In genomic region chr6:134599079-134599478, GRCh38 we compare ENCODE assay signal across 30 cellular contexts.
"Had no signal": no experiment of that assay in that cellular context is flagged by ENCODE, and none has a peak within 500 bp of the region (broad histone marks: within the 10 kb centered on the region; RNA-seq: fewer than 3 reads in every experiment).

No MANE protein-coding gene starts in this region.

- H3K9me3 Mint-ChIP-seq: activated naive CD4-positive, alpha-beta T cell treated with anti-CD3 and anti-CD28 coated beads, Interleukin-2, amount 50 U/mL, for 24 hours; central memory CD8-positive, alpha-beta T cell had no signal

- H3K4me1 Mint-ChIP-seq: activated CD4-positive, alpha-beta T cell treated with anti-CD3 and anti-CD28 coated beads, Interleukin-2, amount 10 ng/mL, durations not matched to agents 7 days and 5 days; activated naive CD4-positive, alpha-beta T cell treated with anti-CD3 and anti-CD28 coated beads, Interleukin-2, amount 50 U/mL, for 24 hours had no signal

- H3K36me3 ChIP-seq: MG63, SJCRH30 had no signal

- H3K27ac Mint-ChIP-seq: activated CD4-positive, alpha-beta memory T cell treated with anti-CD3 and anti-CD28 coated beads for 36 hours; activated CD4-positive, alpha-beta T cell treated with anti-CD3 and anti-CD28 coated beads, Interleukin-2, amount 10 ng/mL, durations not matched to agents 7 days and 5 days; activated naive CD4-positive, alpha-beta T cell treated with anti-CD3 and anti-CD28 coated beads, Interleukin-2, amount 50 U/mL, for 24 hours; activated T-cell treated with anti-CD3 and anti-CD28 coated beads, Interleukin-2, amount 50 U/mL, for 72 hours; IgD-negative memory B cell had no signal

- H3K9me3 ChIP-seq: SJCRH30, SK-N-SH had no signal

- H3K27ac ChIP-seq: KMS-11, SJCRH30, VCaP had no signal

- H3K4me3 Mint-ChIP-seq: activated CD4-positive, alpha-beta memory T cell treated with anti-CD3 and anti-CD28 coated beads for 36 hours; activated CD4-positive, alpha-beta T cell treated with anti-CD3 and anti-CD28 coated beads, Interleukin-2, amount 10 ng/mL, durations not matched to agents 7 days and 5 days; activated naive CD4-positive, alpha-beta T cell treated with anti-CD3 and anti-CD28 coated beads, Interleukin-2, amount 50 U/mL, for 24 hours; activated T-cell treated with anti-CD3 and anti-CD28 coated beads, Interleukin-2, amount 50 U/mL, for 72 hours; central memory CD8-positive, alpha-beta T cell; IgD-negative memory B cell had no signal

- H3K4me1 ChIP-seq: SJCRH30 had no signal

- DNase-seq: activated CD4-positive, alpha-beta memory T cell treated with anti-CD3 and anti-CD28 coated beads for 36 hours; activated CD4-positive, alpha-beta T cell treated with anti-CD3 and anti-CD28 coated beads, Interleukin-2, amount 10 ng/mL, durations not matched to agents 7 days and 5 days; activated CD4-positive, CD25-positive, alpha-beta regulatory T cell; activated CD8-positive, alpha-beta memory T cell treated with anti-CD3 and anti-CD28 coated beads for 24 hours; activated T-cell treated with anti-CD3 and anti-CD28 coated beads for 4 hours; activated T-cell treated with anti-CD3 and anti-CD28 coated beads, Interleukin-2, amount 50 U/mL, for 72 hours; aorta; MG63; MV-4-11; NCI-H1105 treated with DMSO at 0.1 percent for 48 hours; NCI-H1436 treated with DMSO at 0.1 percent for 48 hours; NCI-H187 treated with DMSO at 0.1 percent for 48 hours; NCI-H2081 treated with DMSO at 0.1 percent for 48 hours; NCI-H2227 treated with DMSO at 0.1 percent for 48 hours; NCI-H446 treated with DMSO at 0.1 percent for 48 hours; NCI-H524 treated with DMSO at 0.1 percent for 48 hours; NCI-H774; NK-92 treated with Interleukin-12 subunit alpha and Interleukin-12 subunit beta, amount 100 ng/mL, for 24 hours; OCI-M1; RPMI8226; SJCRH30; SK-N-SH; T-helper 1 cell had no signal

- H3K9ac ChIP-seq: KMS-11, SK-N-SH had no signal

- H3K36me3 Mint-ChIP-seq: activated CD4-positive, alpha-beta memory T cell treated with anti-CD3 and anti-CD28 coated beads for 36 hours; activated naive CD4-positive, alpha-beta T cell treated with anti-CD3 and anti-CD28 coated beads, Interleukin-2, amount 50 U/mL, for 24 hours had no signal

- H3K27me3 ChIP-seq: MG63, SJCRH30 had no signal

- H3K4me3 ChIP-seq: MG63, SJCRH30 had no signal

- H3K27me3 Mint-ChIP-seq: activated CD4-positive, alpha-beta memory T cell treated with anti-CD3 and anti-CD28 coated beads for 36 hours; activated CD4-positive, alpha-beta T cell treated with anti-CD3 and anti-CD28 coated beads, Interleukin-2, amount 10 ng/mL, durations not matched to agents 7 days and 5 days; activated naive CD4-positive, alpha-beta T cell treated with anti-CD3 and anti-CD28 coated beads, Interleukin-2, amount 50 U/mL, for 24 hours; IgD-negative memory B cell had no signal

- H3K4me2 ChIP-seq: KMS-11, SK-N-SH had no signal

- ATAC-seq: activated T-cell treated with anti-CD3 and anti-CD28 coated beads, Interleukin-2, amount 50 U/mL, for 72 hours; Panc1; Right ventricle myocardium inferior had no signal
